1 cellular context compared by ENCODE assay signal in genomic region chr15:32585844-32586243, GRCh38. TPM values are rescaled to one million over a fixed set of nuclear protein-coding genes. Genes with fewer than 3 reads are reported as not detected.
"Had no signal": no experiment of that assay in that cellular context is flagged by ENCODE, and none has a peak within 500 bp of the region (broad histone marks: within the 10 kb centered on the region; RNA-seq: fewer than 3 reads in every experiment).

No MANE protein-coding gene starts in this region.

RNA-seq across cellular contexts. Expression of gene ARHGAP11A, which starts 29.5 kb away (rescaled TPM):
- total RNA-seq: ascending aorta had no signal

RNA-seq across cellular contexts. Expression of gene SCG5, which starts 55.7 kb away (rescaled TPM):
- total RNA-seq: ascending aorta had no signal
